25 cellular contexts compared by ENCODE assay signal in the genomic region with DNA sequence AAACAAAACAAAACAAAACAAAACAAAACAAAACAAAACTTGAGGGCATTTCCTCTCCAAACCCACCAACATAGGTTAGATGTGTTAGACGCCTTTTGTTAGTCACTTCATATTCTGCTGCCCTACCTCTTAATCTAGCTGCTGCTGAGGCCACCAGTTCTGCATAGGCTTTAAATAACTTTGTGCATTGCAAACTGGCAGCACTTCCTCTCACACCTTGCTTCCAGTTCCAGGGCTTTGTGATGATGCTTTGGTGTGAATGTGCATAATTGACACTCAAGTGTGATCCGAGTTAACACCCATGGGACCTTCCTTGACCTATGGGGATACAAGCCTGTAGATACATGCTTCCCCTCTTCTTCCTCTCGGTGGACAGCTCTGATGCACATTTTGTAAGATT. TPM values are rescaled to one million over a fixed set of nuclear protein-coding genes. Genes with fewer than 3 reads are reported as not detected.
"Had no signal": no experiment of that assay in that cellular context is flagged by ENCODE, and none has a peak within 500 bp of the region (broad histone marks: within the 10 kb centered on the region; RNA-seq: fewer than 3 reads in every experiment).

No MANE protein-coding gene starts in this region.

- H3K4me1 ChIP-seq: Peyer's patch, SJCRH30 had no signal

- DNase-seq: IMR-90, Karpas-422, KG1, MM.1S, NCI-H1092 treated with DMSO at 0.1 percent for 48 hours, NCI-H1436, NCI-H187, NCI-H2029, NCI-H2081 treated with DMSO at 0.1 percent for 48 hours, NCI-H2171, NCI-H226, NCI-H446, NCI-H510A treated with DMSO at 0.1 percent for 48 hours, NCI-H526, NCI-H774, OCI-M1, PC-9, Peyer's patch, SHP77 treated with DMSO at 0.1 percent for 48 hours, SJCRH30 had no signal

- H3K27ac ChIP-seq: PC-9, Peyer's patch, SJCRH30 had no signal

- ATAC-seq: HepG2, Right ventricle myocardium inferior, SK-N-SH treated with all-trans-retinoic acid at 6 μM for 48 hours had no signal

- H3K4me3 ChIP-seq: PC-9, Peyer's patch, SJCRH30 had no signal

- H3K9me3 ChIP-seq: Peyer's patch, SJCRH30 had no signal

- H3K36me3 ChIP-seq: Peyer's patch, SJCRH30 had no signal

- H3K4me2 ChIP-seq: PC-9 had no signal

- H3K27me3 ChIP-seq: Peyer's patch, SJCRH30 had no signal

RNA-seq across cellular contexts. Expression of a gene that starts 2.3 kb away (rescaled TPM):
- total RNA-seq: HepG2, HT-29, PC-9, Peyer's patch, Right ventricle myocardium inferior, RPMI7951, SJCRH30 had no signal
- polyA plus RNA-seq: HepG2 had no signal

RNA-seq across cellular contexts. Expression of a gene that starts 38.8 kb away (rescaled TPM):
- total RNA-seq: HepG2, HT-29, IMR-90, PC-9, Peyer's patch, Right ventricle myocardium inferior, RPMI7951, SJCRH30 had no signal
- polyA plus RNA-seq: HepG2, IMR-90 had no signal

RNA-seq across cellular contexts. Expression of a gene that starts 56.4 kb away (rescaled TPM):
- total RNA-seq: HepG2, HT-29, IMR-90, PC-9, Peyer's patch, Right ventricle myocardium inferior, RPMI7951, SJCRH30 had no signal
- polyA plus RNA-seq: HepG2, IMR-90 had no signal
